21 cellular contexts compared by ENCODE assay signal in the genomic region with DNA sequence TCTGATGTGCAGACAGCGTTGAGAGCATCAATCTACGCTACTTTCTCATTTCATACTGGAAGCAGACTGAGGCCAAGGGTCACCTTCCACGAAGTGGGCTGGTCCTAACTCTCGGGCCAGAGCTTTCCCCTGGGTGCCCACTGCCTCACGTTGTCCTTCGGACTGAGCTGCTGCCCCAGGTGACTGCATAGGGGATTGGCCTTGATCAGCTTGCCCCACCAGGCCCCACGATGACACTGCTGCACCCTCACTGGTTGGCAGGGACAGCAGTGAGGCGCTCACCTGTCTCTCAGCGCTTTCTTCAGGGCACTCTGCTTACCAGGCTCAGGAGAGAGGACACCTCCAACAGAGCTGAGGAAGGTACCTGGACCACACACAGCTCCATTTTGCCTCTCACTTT. TPM values are rescaled to one million over a fixed set of nuclear protein-coding genes. Genes with fewer than 3 reads are reported as not detected.
DNase-seq lines count a peak whose midpoint lies in the region; ATAC-seq and TF ChIP-seq lines count a peak whose summit lies in the region.
"Had no signal": no experiment of that assay in that cellular context is flagged by ENCODE, and none has a peak within 500 bp of the region (broad histone marks: within the 10 kb centered on the region; RNA-seq: fewer than 3 reads in every experiment).

No MANE protein-coding gene starts in this region.

- no peak overlapping the region for H3K4me3 Mint-ChIP-seq in WTC11
- no peak overlapping the region for H3K4me3 Mint-ChIP-seq in stimulated activated memory B cell treated with anti-CD40 and anti-IgM and Interleukin-4, amounts not matched to agents 10 μg/mL and 1 μg/mL and 100 μg/mL, for 72 hours
- H3K4me3 Mint-ChIP-seq: B cell; CD14-positive monocyte; CD8-positive, alpha-beta memory T cell had no signal

- H2BK12ac ChIP-seq in mesenchymal stem cell (ENCODE audit: low read length in 2 of 2) = peak overlapping the region in 1 of 2 experiments; percentile 0

- peak overlapping the region in 1 of 2 experiments; percentile 44 for H3K18ac ChIP-seq in mesenchymal stem cell (ENCODE audit: low read depth in 1 of 2, low read length in 2 of 2)

- in situ Hi-C loops in GM23248 (cut with MboI) = no loop called here

- H2AFZ ChIP-seq in GM23248 (no peak overlapping the region), mesenchymal stem cell (ENCODE audit: low read depth, low read length) (no peak overlapping the region)

- H3K4me1 Mint-ChIP-seq in WTC11 = peaks cover 47% of the 10 kb centered on the region
- no peaks in the 10 kb centered on the region for H3K4me1 Mint-ChIP-seq in stimulated activated memory B cell treated with anti-CD40 and anti-IgM and Interleukin-4, amounts not matched to agents 10 μg/mL and 1 μg/mL and 100 μg/mL, for 72 hours
- H3K4me1 Mint-ChIP-seq: CD14-positive monocyte had no signal

- H2AK5ac ChIP-seq in mesenchymal stem cell (ENCODE audit: low read length, severe bottlenecking) = no peak overlapping the region

- WGBS in GM23248 (ENCODE audit: low coverage in 1 of 2, low lambda C conversion rate in 2 of 2, missing lambda C conversion rate in 2 of 2), 2 experiments = 94 to 95% methylated on average over 9 of the region's 9 CpGs
- WGBS in mesenchymal stem cell = 96% methylated on average over 9 of the region's 9 CpGs

- H3K9me2 ChIP-seq in GM23248 (ENCODE audit: insufficient read depth) = no peaks in the 10 kb centered on the region

- H3K27ac ChIP-seq in GM23248 = peak overlapping the region; percentile 72; the same call in 1 of the 2 replicates
- H3K27ac ChIP-seq in mesenchymal stem cell (ENCODE audit: low read length, poor library complexity, severe bottlenecking) = no peak overlapping the region
- no peak overlapping the region for H3K27ac ChIP-seq in RWPE1
- H3K27ac ChIP-seq: SJSA1 had no signal

- CTCF ChIA-PET in WTC11 (lab: Charles Lee) = interaction anchor here (0.5 to 1.3 kb wide), 5 partner anchors 13 to 172 kb away, joined by 4 to 8 read pairs (median 5); no protein-coding TSS in a partner anchor
- CTCF ChIA-PET in RWPE1 (lab: Yijun Ruan, JAX) = no interaction called here

- no peaks in the 10 kb centered on the region for H4K20me1 ChIP-seq in GM23248 (ENCODE audit: insufficient read depth)

- no peak overlapping the region for H2BK5ac ChIP-seq in mesenchymal stem cell (ENCODE audit: low read depth, low read length, poor library complexity, severe bottlenecking)

- peak overlapping the region; percentile 22 for H4K8ac ChIP-seq in mesenchymal stem cell (ENCODE audit: low read length)

- ATAC-seq in WTC11 = no peak
- no peak for ATAC-seq in stimulated activated memory B cell treated with anti-CD40 and anti-IgM and Interleukin-4, amounts not matched to agents 10 μg/mL and 1 μg/mL and 100 μg/mL, for 72 hours
- ATAC-seq: PC-3 had no signal

- peak overlapping the region; percentile 60 for H2BK15ac ChIP-seq in mesenchymal stem cell (ENCODE audit: low read depth, poor library complexity, severe bottlenecking)

- H3K14ac ChIP-seq in mesenchymal stem cell (ENCODE audit: low read length in 2 of 2) = peak overlapping the region in 1 of 2 experiments; percentile 29

- no peaks in the 10 kb centered on the region for H3K27me3 Mint-ChIP-seq in WTC11 (ENCODE audit: low read depth)
- peaks cover 10% of the 10 kb centered on the region for H3K27me3 Mint-ChIP-seq in stimulated activated memory B cell treated with anti-CD40 and anti-IgM and Interleukin-4, amounts not matched to agents 10 μg/mL and 1 μg/mL and 100 μg/mL, for 72 hours

- POLR2A ChIA-PET in WTC11 (lab: Charles Lee) = no interaction called here
- POLR2A ChIA-PET in RWPE1 (lab: Yijun Ruan, JAX; ENCODE audit: low non-redundant PET) = no interaction called here

- H3K9ac ChIP-seq in GM23248 (no peak overlapping the region), mesenchymal stem cell (ENCODE audit: low read length) (no peak overlapping the region)

- H3K9me3 ChIP-seq in GM23248 (ENCODE audit: low read depth) (no peaks in the 10 kb centered on the region), mesenchymal stem cell (ENCODE audit: control insufficient read depth, low read length) (no peaks in the 10 kb centered on the region)
- H3K9me3 ChIP-seq: SJSA1 had no signal

- H3K79me1 ChIP-seq in mesenchymal stem cell (replicated peaks; ENCODE audit: low read length, poor library complexity, severe bottlenecking) = peaks cover 40% of the 10 kb centered on the region

- H3K9me3 Mint-ChIP-seq in WTC11 = no peaks in the 10 kb centered on the region
- no peaks in the 10 kb centered on the region for H3K9me3 Mint-ChIP-seq in stimulated activated memory B cell treated with anti-CD40 and anti-IgM and Interleukin-4, amounts not matched to agents 10 μg/mL and 1 μg/mL and 100 μg/mL, for 72 hours
- H3K9me3 Mint-ChIP-seq: CD8-positive, alpha-beta memory T cell had no signal

- no peak overlapping the region for H2BK120ac ChIP-seq in mesenchymal stem cell (ENCODE audit: low read depth, low read length)

- H3K4me1 ChIP-seq in GM23248 (ENCODE audit: insufficient read depth) = peaks cover 23% of the 10 kb centered on the region
- H3K4me1 ChIP-seq in mesenchymal stem cell (ENCODE audit: control insufficient read depth, insufficient read depth, low read depth, low read length) = peaks cover 2% of the 10 kb centered on the region
- H3K4me1 ChIP-seq: SJSA1 had no signal

- H4K91ac ChIP-seq in mesenchymal stem cell (ENCODE audit: low read length) = no peak overlapping the region

- H3F3A ChIP-seq in GM23248 (ENCODE audit: insufficient read depth) = peaks cover 34% of the 10 kb centered on the region

- no peaks in the 10 kb centered on the region for H3K36me3 Mint-ChIP-seq in WTC11
- no peaks in the 10 kb centered on the region for H3K36me3 Mint-ChIP-seq in stimulated activated memory B cell treated with anti-CD40 and anti-IgM and Interleukin-4, amounts not matched to agents 10 μg/mL and 1 μg/mL and 100 μg/mL, for 72 hours
- H3K36me3 Mint-ChIP-seq: CD14-positive monocyte; CD8-positive, alpha-beta memory T cell had no signal

- TF ChIP-seq CTCF in WTC11 (IDR thresholded peaks at IDR 0.05) (no peak), RWPE1 (conservative IDR thresholded peaks at IDR 0.05; ENCODE audit: low read depth) (no peak)

- H3K79me2 ChIP-seq in GM23248 (ENCODE audit: insufficient read depth) = peaks cover 5% of the 10 kb centered on the region; the same call in 1 of the 2 replicates

- H3K4me2 ChIP-seq in GM23248 (ENCODE audit: unreplicated experiment) = no peak overlapping the region
- H3K4me2 ChIP-seq in mesenchymal stem cell (ENCODE audit: low read length, poor library complexity, severe bottlenecking) = no peak overlapping the region

- H3K4me3 ChIP-seq in GM23248 = no peak overlapping the region
- H3K4me3 ChIP-seq in mesenchymal stem cell (ENCODE audit: insufficient read depth in 1 of 2, low read depth in 1 of 2, low read length in 2 of 2) = no peak overlapping the region
- H3K4me3 ChIP-seq: SJSA1 had no signal

- no peak overlapping the region for H3K4ac ChIP-seq in mesenchymal stem cell (ENCODE audit: low read depth in 1 of 2, low read length in 2 of 2)

- DNase-seq in GM23248 = no peak
- no peak for DNase-seq in WTC11 (ENCODE audit: low spot score)
- no peak for DNase-seq in mesenchymal stem cell
- DNase-seq in cortex of kidney (lab: John Stamatoyannopoulos, UW) = no peak
- DNase-seq in RWPE1 (ENCODE audit: low spot score) = no peak
- no peak for DNase-seq in NCI-H128 (lab: John Stamatoyannopoulos, UW; ENCODE audit: unreplicated experiment)
- DNase-seq: Calu3; CD8-positive, alpha-beta memory T cell; GF-D8; H7; NCI-H1092 treated with DMSO at 0.1 percent for 48 hours; NCI-H1930; NCI-H2107; NCI-H524; NCI-H748 treated with DMSO at 0.1 percent for 48 hours; PC-3; Right ventricle myocardium superior had no signal

- peak overlapping the region in 1 of 2 experiments; percentile 56 for H3K23ac ChIP-seq in mesenchymal stem cell (ENCODE audit: low read length in 2 of 2)

- no peaks in the 10 kb centered on the region for H3K27me3 ChIP-seq in GM23248 (replicated peaks; ENCODE audit: insufficient read depth)
- no peaks in the 10 kb centered on the region for H3K27me3 ChIP-seq in mesenchymal stem cell (ENCODE audit: control insufficient read depth in 1 of 2, insufficient read depth in 1 of 2, low read length in 2 of 2)
- H3K27me3 ChIP-seq: SJSA1 had no signal

- 0 out of 2 replicates have a peak overlapping the region, but pooled peaks have one; percentile 44 for H3K27ac Mint-ChIP-seq in WTC11
- H3K27ac Mint-ChIP-seq in stimulated activated memory B cell treated with anti-CD40 and anti-IgM and Interleukin-4, amounts not matched to agents 10 μg/mL and 1 μg/mL and 100 μg/mL, for 72 hours = peak overlapping the region; percentile 38
- H3K27ac Mint-ChIP-seq: CD14-positive monocyte; CD8-positive, alpha-beta memory T cell had no signal

- H3K36me3 ChIP-seq in GM23248 (ENCODE audit: low read depth) = no peaks in the 10 kb centered on the region
- peaks cover 2 to 10% of the 10 kb centered on the region in 2 experiments for H3K36me3 ChIP-seq in mesenchymal stem cell (ENCODE audit: control insufficient read depth in 1 of 2, insufficient read depth in 2 of 2, low read depth in 1 of 2, low read length in 2 of 2)
- H3K36me3 ChIP-seq: SJSA1 had no signal

TF ChIP-seq in WTC11, 78 proteins besides CTCF, POLR2A, EP300 and RAD21 (continues in another document):
- TF ChIP-seq, protein P1, sequence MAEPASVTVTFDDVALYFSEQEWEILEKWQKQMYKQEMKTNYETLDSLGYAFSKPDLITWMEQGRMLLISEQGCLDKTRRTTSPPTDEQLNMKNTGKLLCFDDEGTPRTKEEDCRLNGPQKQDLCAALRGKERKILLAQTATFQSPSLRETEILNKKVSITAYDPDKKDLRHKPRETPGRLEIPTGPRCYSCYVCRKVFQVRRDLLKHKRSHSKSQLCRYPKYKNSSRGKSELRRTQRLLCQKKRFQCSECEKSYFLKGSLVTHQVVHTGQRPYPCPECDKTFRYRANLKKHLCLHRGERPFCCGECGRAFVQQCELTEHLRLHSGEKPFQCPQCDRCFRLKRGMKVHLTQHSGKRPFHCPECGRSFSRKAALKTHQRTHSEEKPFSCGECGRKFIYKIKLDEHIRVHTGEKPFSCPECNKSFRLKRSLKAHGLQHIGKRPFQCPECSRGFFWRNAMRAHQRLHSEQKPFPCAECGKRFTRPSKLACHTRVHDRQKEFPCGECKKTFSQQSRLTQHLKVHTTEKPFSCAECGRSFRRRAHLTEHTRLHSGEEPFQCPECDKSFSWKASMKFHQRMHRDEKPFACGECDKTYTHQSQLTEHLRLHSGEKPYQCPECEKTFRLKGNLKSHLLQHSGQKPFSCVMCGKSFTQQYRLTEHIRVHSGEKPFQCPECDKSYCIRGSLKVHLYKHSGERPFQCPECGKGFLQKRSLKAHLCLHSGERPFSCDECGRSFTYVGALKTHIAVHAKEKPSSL (CRISPR knock-in tag; conservative IDR thresholded peaks at IDR 0.05) = no peak
- TF ChIP-seq OVOL2 (CRISPR knock-in tag; IDR thresholded peaks at IDR 0.05; ENCODE audit: borderline replicate concordance) = no peak

RNA-seq across cellular contexts. Expression of gene CABLES1, which starts 47.3 kb away (rescaled TPM):
- total RNA-seq in GM23248 (2014; rRNA removed; shearing (Covaris generic)) = 5.7 and 8.9 TPM in 2 replicates
- 1.3 and 2.4 TPM in 2 replicates for polyA plus RNA-seq in GM23248 (2016; fragmentation: Nextera tagmentation; extraction: Ambion mirVana)
- total RNA-seq in WTC11 (2021) = 15.4 to 18.0 TPM (median 17.0 TPM) in 3 replicates
- polyA plus RNA-seq in mesenchymal stem cell (2013, experiment 1 of 2) = 8.1 TPM
- 8.9 TPM for polyA plus RNA-seq in mesenchymal stem cell (2013, experiment 2 of 2)
